ENCODE assay signal across 21 cellular contexts in the genomic region with DNA sequence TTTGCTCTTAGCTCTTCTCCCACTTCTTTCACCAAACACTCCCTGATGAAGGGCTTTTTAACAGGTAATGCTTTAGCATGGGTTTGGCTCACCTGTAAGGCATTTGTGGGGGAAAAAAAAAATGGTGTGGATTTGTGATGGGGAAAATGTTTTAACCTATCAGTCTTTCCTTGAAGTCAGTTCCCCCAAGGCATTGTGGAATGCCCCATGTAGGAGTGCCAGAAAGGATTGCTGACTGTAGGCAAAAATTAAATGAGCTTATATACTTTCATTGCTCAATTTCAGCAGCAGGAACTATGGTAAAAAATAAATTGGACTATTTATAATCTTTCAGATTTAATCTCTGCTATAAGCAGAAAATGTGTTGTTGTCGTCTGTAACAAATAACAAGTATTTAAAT. TPM values are rescaled to one million over a fixed set of nuclear protein-coding genes. Genes with fewer than 3 reads are reported as not detected.
"Had no signal": no experiment of that assay in that cellular context is flagged by ENCODE, and none has a peak within 500 bp of the region (broad histone marks: within the 10 kb centered on the region; RNA-seq: fewer than 3 reads in every experiment).

No MANE protein-coding gene starts in this region.

- H3K4me3 Mint-ChIP-seq: activated CD4-positive, alpha-beta T cell treated with anti-CD3 and anti-CD28 coated beads for 36 hours; activated naive CD8-positive, alpha-beta T cell treated with anti-CD3 and anti-CD28 coated beads, Interleukin-2, amount 10 ng/mL, durations not matched to agents 7 days and 5 days; activated T-helper 17 cell treated with anti-CD3 and anti-CD28 coated beads, Interleukin-2, amount 50 U/mL, for 72 hours; memory B cell; naive B cell; stimulated activated naive B cell treated with anti-CD40 and anti-IgM and Interleukin-4, amounts not matched to agents 10 μg/mL and 1 μg/mL and 100 μg/mL, for 72 hours; T-helper 2 cell treated with Interferon-gamma antibody and Interleukin-4, amounts not matched to agents 5 μg/mL and 100 μg/mL, for 36 hours had no signal

- H3K27ac Mint-ChIP-seq: activated CD4-positive, alpha-beta T cell treated with anti-CD3 and anti-CD28 coated beads for 36 hours; activated naive CD8-positive, alpha-beta T cell treated with anti-CD3 and anti-CD28 coated beads, Interleukin-2, amount 10 ng/mL, durations not matched to agents 7 days and 5 days; activated T-helper 17 cell treated with anti-CD3 and anti-CD28 coated beads, Interleukin-2, amount 50 U/mL, for 72 hours; memory B cell; naive B cell; stimulated activated naive B cell treated with anti-CD40 and anti-IgM and Interleukin-4, amounts not matched to agents 10 μg/mL and 1 μg/mL and 100 μg/mL, for 72 hours; T-helper 2 cell treated with Interferon-gamma antibody and Interleukin-4, amounts not matched to agents 5 μg/mL and 100 μg/mL, for 36 hours had no signal

- H3K4me3 ChIP-seq: body of pancreas, coronary artery, mucosa of descending colon, sigmoid colon had no signal

- H3K4me1 Mint-ChIP-seq: activated CD4-positive, alpha-beta T cell treated with anti-CD3 and anti-CD28 coated beads for 36 hours; activated naive CD8-positive, alpha-beta T cell treated with anti-CD3 and anti-CD28 coated beads, Interleukin-2, amount 10 ng/mL, durations not matched to agents 7 days and 5 days; activated T-helper 17 cell treated with anti-CD3 and anti-CD28 coated beads, Interleukin-2, amount 50 U/mL, for 72 hours; memory B cell; naive B cell; stimulated activated naive B cell treated with anti-CD40 and anti-IgM and Interleukin-4, amounts not matched to agents 10 μg/mL and 1 μg/mL and 100 μg/mL, for 72 hours had no signal

- H3K9me2 ChIP-seq: SK-N-SH had no signal

- H3K27ac ChIP-seq: body of pancreas, coronary artery, neutrophil, parathyroid adenoma, sigmoid colon had no signal

- H2AFZ ChIP-seq: parathyroid adenoma had no signal

- H3K79me2 ChIP-seq: parathyroid adenoma had no signal

- H3K9ac ChIP-seq: parathyroid adenoma, SK-N-SH had no signal

- H3K27me3 ChIP-seq: body of pancreas, sigmoid colon had no signal

- H3K4me1 ChIP-seq: parathyroid adenoma had no signal

- H3K9me3 ChIP-seq: body of pancreas, mucosa of descending colon, neutrophil, sigmoid colon, SK-N-SH had no signal

- H3K9me3 Mint-ChIP-seq: activated naive CD8-positive, alpha-beta T cell treated with anti-CD3 and anti-CD28 coated beads, Interleukin-2, amount 10 ng/mL, durations not matched to agents 7 days and 5 days; activated T-helper 17 cell treated with anti-CD3 and anti-CD28 coated beads, Interleukin-2, amount 50 U/mL, for 72 hours; memory B cell; naive B cell; stimulated activated naive B cell treated with anti-CD40 and anti-IgM and Interleukin-4, amounts not matched to agents 10 μg/mL and 1 μg/mL and 100 μg/mL, for 72 hours; T-helper 2 cell treated with Interferon-gamma antibody and Interleukin-4, amounts not matched to agents 5 μg/mL and 100 μg/mL, for 36 hours had no signal

- H3K4me2 ChIP-seq: SK-N-SH had no signal

- H3K36me3 Mint-ChIP-seq: activated naive CD8-positive, alpha-beta T cell treated with anti-CD3 and anti-CD28 coated beads, Interleukin-2, amount 10 ng/mL, durations not matched to agents 7 days and 5 days; memory B cell; naive B cell; stimulated activated naive B cell treated with anti-CD40 and anti-IgM and Interleukin-4, amounts not matched to agents 10 μg/mL and 1 μg/mL and 100 μg/mL, for 72 hours had no signal

- ATAC-seq: activated CD4-positive, alpha-beta T cell treated with anti-CD3 and anti-CD28 coated beads for 36 hours; activated T-helper 17 cell treated with anti-CD3 and anti-CD28 coated beads, Interleukin-2, amount 50 U/mL, for 72 hours; body of pancreas; left ventricle myocardium superior; mucosa of descending colon; stimulated activated naive B cell treated with anti-CD40 and anti-IgM and Interleukin-4, amounts not matched to agents 10 μg/mL and 1 μg/mL and 100 μg/mL, for 72 hours had no signal

- DNase-seq: activated CD4-positive, alpha-beta T cell treated with anti-CD3 and anti-CD28 coated beads for 36 hours; activated CD4-positive, alpha-beta T cell treated with anti-CD3 and anti-CD28 coated beads, Interleukin-2, amount 50 U/mL, for 48 hours; activated naive CD4-positive, alpha-beta T cell treated with Interleukin-2 at 50 U/mL for 16 hours; activated naive CD8-positive, alpha-beta T cell treated with anti-CD3 and anti-CD28 coated beads, Interleukin-2, amount 10 ng/mL, durations not matched to agents 7 days and 5 days; activated T-cell treated with anti-CD3 and anti-CD28 coated beads for 4 hours; body of pancreas; central memory CD4-positive, alpha-beta T cell; foreskin melanocyte; head of caudate nucleus; left ventricle myocardium superior; mucosa of descending colon; naive B cell; sigmoid colon; SK-N-SH; stimulated activated naive B cell treated with anti-CD40 and anti-IgM and Interleukin-4, amounts not matched to agents 10 μg/mL and 1 μg/mL and 100 μg/mL, for 72 hours had no signal

- H3K36me3 ChIP-seq: neutrophil, sigmoid colon had no signal

RNA-seq across cellular contexts. Expression of a gene that starts 10.6 kb away (rescaled TPM):
- total RNA-seq: activated naive CD8-positive, alpha-beta T cell treated with anti-CD3 and anti-CD28 coated beads, Interleukin-2, amount 10 ng/mL, durations not matched to agents 7 days and 5 days had no signal
